Comparison of ENCODE assay signal across 27 cellular contexts in the genomic region with DNA sequence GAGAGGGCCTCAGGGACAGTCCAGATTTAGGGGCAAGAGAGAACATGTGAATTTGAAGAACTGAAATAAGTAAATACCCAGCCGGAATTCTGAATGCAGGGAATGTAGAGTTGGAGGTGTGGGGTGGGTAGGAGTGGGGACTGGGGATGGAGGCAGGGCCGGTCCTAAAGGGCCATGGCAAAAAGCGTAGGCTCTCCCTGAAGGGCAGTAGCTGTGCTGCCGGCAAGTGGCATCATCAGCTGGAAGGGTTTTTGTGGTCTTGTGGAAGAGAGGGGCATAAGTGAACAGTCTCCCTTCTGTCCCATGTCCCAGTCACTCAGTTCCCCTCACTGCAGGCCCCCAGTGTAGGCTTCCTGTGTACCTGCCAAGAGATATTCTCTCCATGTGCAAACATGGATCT.
"Had no signal": no experiment of that assay in that cellular context is flagged by ENCODE, and none has a peak within 500 bp of the region (broad histone marks: within the 10 kb centered on the region; RNA-seq: fewer than 3 reads in every experiment).

No MANE protein-coding gene starts in this region.

- H3K9me3 ChIP-seq: ovary, right lobe of liver had no signal

- ATAC-seq: left cardiac atrium; left lung; lower lobe of right lung; natural killer cell; stimulated activated memory B cell treated with anti-CD40 and anti-IgM and Interleukin-4, amounts not matched to agents 10 μg/mL and 1 μg/mL and 100 μg/mL, for 72 hours; stimulated activated naive CD8-positive, alpha-beta T cell treated with anti-CD3 and anti-CD28 coated beads, Interleukin-15, amount 100 ng/mL, for 72 hours had no signal

- H3K27ac ChIP-seq: left lung, lower lobe of right lung, ovary, right atrium auricular region, right lobe of liver, tibial nerve, uterus had no signal

- H3K4me2 ChIP-seq: smooth muscle cell had no signal

- H3K4me1 ChIP-seq: left lung, lower lobe of right lung, right atrium auricular region, right lobe of liver, tibial nerve, uterus had no signal

- H3K27ac Mint-ChIP-seq: mesothelial cell of epicardium; natural killer cell; progenitor cell of endocrine pancreas; stimulated activated memory B cell treated with anti-CD40 and anti-IgM and Interleukin-4, amounts not matched to agents 10 μg/mL and 1 μg/mL and 100 μg/mL, for 72 hours; type B pancreatic cell had no signal

- H3K27me3 ChIP-seq: left lung, ovary, right atrium auricular region, right lobe of liver, tibial nerve, uterus had no signal

- H3K36me3 Mint-ChIP-seq: natural killer cell, type B pancreatic cell had no signal

- H3K4me1 Mint-ChIP-seq: mesothelial cell of epicardium; natural killer cell; stimulated activated memory B cell treated with anti-CD40 and anti-IgM and Interleukin-4, amounts not matched to agents 10 μg/mL and 1 μg/mL and 100 μg/mL, for 72 hours; stimulated activated naive CD8-positive, alpha-beta T cell treated with anti-CD3 and anti-CD28 coated beads, Interleukin-15, amount 100 ng/mL, for 72 hours had no signal

- H3K4me3 ChIP-seq: left lung, lower lobe of right lung, ovary, right atrium auricular region, right lobe of liver, smooth muscle cell, tibial nerve, uterus had no signal

- H3K9me3 Mint-ChIP-seq: type B pancreatic cell had no signal

- H3K4me3 Mint-ChIP-seq: mesothelial cell of epicardium; naive B cell; natural killer cell; nephron progenitor cell; stimulated activated memory B cell treated with anti-CD40 and anti-IgM and Interleukin-4, amounts not matched to agents 10 μg/mL and 1 μg/mL and 100 μg/mL, for 72 hours; stimulated activated naive CD8-positive, alpha-beta T cell treated with anti-CD3 and anti-CD28 coated beads, Interleukin-15, amount 100 ng/mL, for 72 hours; type B pancreatic cell had no signal

- H3K36me3 ChIP-seq: left lung, lower lobe of right lung, ovary, right atrium auricular region, tibial nerve, uterus had no signal

- H3K27me3 Mint-ChIP-seq: progenitor cell of endocrine pancreas had no signal

- DNase-seq: hippocampal formation; kidney glomerular epithelial cell; left cardiac atrium; left lung; lower lobe of right lung; mammary epithelial cell; mesenchymal stem cell; naive B cell; natural killer cell; nephron progenitor cell; ovary; stimulated activated CD4-positive, alpha-beta T cell treated with anti-CD3 and anti-CD28 coated beads, Interleukin-1b, Interleukin-23, amount 100 ng/mL, for 48 hours; stimulated activated CD4-positive, alpha-beta T cell treated with anti-CD3 and anti-CD28 coated beads, Interleukin-2, amount 100 ng/mL, for 48 hours; stimulated activated CD4-positive, alpha-beta T cell treated with anti-CD3 and anti-CD28 coated beads, Interleukin-4, amount 100 ng/mL, for 4 hours; stimulated activated CD8-positive, alpha-beta memory T cell treated with anti-CD3 and anti-CD28 coated beads, Interleukin-4, amount 100 ng/mL, for 48 hours; stimulated activated naive CD4-positive, alpha-beta T cell treated with Interleukin-2 at 50 U/mL for 16 hours; stimulated activated naive CD8-positive, alpha-beta T cell treated with anti-CD3 and anti-CD28 coated beads, Interleukin-15, amount 100 ng/mL, for 72 hours; substantia nigra; uterus had no signal
